Comparison of ENCODE assay signal across 1 cellular context in the genomic region with DNA sequence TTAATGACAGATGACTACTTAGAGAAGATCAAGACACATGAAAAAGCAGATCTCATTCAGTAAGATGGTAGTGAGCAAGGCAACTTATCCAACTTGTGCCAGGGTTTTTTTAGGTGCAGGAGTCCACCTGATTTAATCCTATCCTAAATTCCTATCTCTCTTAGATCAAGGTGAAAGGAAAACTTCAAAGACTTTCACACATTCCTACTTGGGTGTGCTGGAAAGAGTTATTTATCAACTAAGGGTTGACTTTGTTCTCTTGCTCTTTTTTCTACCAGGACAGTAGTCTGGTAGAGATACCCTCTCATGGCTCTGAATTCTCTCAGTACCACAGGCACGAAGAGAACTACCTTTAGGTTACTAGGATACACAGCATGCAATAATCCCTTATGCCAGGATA.
TF ChIP-seq lines count a peak whose summit lies in the region.

No MANE protein-coding gene starts in this region.

TF ChIP-seq in HepG2, 621 proteins besides CTCF, POLR2A, EP300 and RAD21 (continued from another document and continues in another):
- TF ChIP-seq, protein P1, sequence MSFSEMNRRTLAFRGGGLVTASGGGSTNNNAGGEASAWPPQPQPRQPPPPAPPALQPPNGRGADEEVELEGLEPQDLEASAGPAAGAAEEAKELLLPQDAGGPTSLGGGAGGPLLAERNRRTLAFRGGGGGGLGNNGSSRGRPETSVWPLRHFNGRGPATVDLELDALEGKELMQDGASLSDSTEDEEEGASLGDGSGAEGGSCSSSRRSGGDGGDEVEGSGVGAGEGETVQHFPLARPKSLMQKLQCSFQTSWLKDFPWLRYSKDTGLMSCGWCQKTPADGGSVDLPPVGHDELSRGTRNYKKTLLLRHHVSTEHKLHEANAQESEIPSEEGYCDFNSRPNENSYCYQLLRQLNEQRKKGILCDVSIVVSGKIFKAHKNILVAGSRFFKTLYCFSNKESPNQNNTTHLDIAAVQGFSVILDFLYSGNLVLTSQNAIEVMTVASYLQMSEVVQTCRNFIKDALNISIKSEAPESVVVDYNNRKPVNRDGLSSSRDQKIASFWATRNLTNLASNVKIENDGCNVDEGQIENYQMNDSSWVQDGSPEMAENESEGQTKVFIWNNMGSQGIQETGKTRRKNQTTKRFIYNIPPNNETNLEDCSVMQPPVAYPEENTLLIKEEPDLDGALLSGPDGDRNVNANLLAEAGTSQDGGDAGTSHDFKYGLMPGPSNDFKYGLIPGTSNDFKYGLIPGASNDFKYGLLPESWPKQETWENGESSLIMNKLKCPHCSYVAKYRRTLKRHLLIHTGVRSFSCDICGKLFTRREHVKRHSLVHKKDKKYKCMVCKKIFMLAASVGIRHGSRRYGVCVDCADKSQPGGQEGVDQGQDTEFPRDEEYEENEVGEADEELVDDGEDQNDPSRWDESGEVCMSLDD (CRISPR knock-in tag; IDR thresholded peaks at IDR 0.05; ENCODE audit: borderline replicate concordance) = no peak
- TF ChIP-seq NFIC (IDR thresholded peaks at IDR 0.05; ENCODE audit: low read length) = peak; percentile 70
- TF ChIP-seq ZSCAN20 (CRISPR knock-in tag; IDR thresholded peaks at IDR 0.05; ENCODE audit: borderline replicate concordance) = no peak
- no peak for TF ChIP-seq RELA (CRISPR knock-in tag; IDR thresholded peaks at IDR 0.05)
- TF ChIP-seq KMT2A (CRISPR knock-in tag; IDR thresholded peaks at IDR 0.05) = no peak
- TF ChIP-seq, protein P2, sequence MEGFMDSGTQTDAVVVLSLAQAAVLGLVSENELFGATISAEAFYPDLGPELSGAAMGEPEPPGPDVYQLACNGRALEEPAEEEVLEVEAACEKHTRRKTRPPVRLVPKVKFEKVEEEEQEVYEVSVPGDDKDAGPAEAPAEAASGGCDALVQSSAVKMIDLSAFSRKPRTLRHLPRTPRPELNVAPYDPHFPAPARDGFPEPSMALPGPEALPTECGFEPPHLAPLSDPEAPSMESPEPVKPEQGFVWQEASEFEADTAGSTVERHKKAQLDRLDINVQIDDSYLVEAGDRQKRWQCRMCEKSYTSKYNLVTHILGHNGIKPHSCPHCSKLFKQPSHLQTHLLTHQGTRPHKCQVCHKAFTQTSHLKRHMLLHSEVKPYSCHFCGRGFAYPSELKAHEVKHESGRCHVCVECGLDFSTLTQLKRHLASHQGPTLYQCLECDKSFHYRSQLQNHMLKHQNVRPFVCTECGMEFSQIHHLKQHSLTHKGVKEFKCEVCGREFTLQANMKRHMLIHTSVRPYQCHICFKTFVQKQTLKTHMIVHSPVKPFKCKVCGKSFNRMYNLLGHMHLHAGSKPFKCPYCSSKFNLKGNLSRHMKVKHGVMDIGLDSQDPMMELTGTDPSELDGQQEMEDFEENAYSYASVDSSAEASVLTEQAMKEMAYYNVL (CRISPR knock-in tag; IDR thresholded peaks at IDR 0.05; ENCODE audit: borderline replicate concordance) = peak; percentile 89; the same call in 1 of the 2 replicates
- peak; percentile 85; the same call in 1 of the 2 replicates for TF ChIP-seq MIER3 (CRISPR knock-in tag; IDR thresholded peaks at IDR 0.05; ENCODE audit: borderline replicate concordance)
- no peak for TF ChIP-seq MEIS2 (CRISPR knock-in tag; IDR thresholded peaks at IDR 0.05)
- no peak for TF ChIP-seq ZNF761 (CRISPR knock-in tag; conservative IDR thresholded peaks at IDR 0.05)
- TF ChIP-seq ZNF772 (CRISPR knock-in tag; IDR thresholded peaks at IDR 0.05) = no peak
- TF ChIP-seq, protein P3, sequence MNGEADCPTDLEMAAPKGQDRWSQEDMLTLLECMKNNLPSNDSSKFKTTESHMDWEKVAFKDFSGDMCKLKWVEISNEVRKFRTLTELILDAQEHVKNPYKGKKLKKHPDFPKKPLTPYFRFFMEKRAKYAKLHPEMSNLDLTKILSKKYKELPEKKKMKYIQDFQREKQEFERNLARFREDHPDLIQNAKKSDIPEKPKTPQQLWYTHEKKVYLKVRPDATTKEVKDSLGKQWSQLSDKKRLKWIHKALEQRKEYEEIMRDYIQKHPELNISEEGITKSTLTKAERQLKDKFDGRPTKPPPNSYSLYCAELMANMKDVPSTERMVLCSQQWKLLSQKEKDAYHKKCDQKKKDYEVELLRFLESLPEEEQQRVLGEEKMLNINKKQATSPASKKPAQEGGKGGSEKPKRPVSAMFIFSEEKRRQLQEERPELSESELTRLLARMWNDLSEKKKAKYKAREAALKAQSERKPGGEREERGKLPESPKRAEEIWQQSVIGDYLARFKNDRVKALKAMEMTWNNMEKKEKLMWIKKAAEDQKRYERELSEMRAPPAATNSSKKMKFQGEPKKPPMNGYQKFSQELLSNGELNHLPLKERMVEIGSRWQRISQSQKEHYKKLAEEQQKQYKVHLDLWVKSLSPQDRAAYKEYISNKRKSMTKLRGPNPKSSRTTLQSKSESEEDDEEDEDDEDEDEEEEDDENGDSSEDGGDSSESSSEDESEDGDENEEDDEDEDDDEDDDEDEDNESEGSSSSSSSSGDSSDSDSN (CRISPR knock-in tag; IDR thresholded peaks at IDR 0.05) = no peak
- no peak for TF ChIP-seq ZNF263 (CRISPR knock-in tag; IDR thresholded peaks at IDR 0.05)
- TF ChIP-seq, protein P4, sequence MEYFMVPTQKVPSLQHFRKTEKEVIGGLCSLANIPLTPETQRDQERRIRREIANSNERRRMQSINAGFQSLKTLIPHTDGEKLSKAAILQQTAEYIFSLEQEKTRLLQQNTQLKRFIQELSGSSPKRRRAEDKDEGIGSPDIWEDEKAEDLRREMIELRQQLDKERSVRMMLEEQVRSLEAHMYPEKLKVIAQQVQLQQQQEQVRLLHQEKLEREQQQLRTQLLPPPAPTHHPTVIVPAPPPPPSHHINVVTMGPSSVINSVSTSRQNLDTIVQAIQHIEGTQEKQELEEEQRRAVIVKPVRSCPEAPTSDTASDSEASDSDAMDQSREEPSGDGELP (IDR thresholded peaks at IDR 0.05; ENCODE audit: borderline replicate concordance, low read depth) = peak; percentile 46; the same call in 1 of the 2 replicates
- no peak for TF ChIP-seq ZNF501 (CRISPR knock-in tag; IDR thresholded peaks at IDR 0.05)
- TF ChIP-seq, protein P5, sequence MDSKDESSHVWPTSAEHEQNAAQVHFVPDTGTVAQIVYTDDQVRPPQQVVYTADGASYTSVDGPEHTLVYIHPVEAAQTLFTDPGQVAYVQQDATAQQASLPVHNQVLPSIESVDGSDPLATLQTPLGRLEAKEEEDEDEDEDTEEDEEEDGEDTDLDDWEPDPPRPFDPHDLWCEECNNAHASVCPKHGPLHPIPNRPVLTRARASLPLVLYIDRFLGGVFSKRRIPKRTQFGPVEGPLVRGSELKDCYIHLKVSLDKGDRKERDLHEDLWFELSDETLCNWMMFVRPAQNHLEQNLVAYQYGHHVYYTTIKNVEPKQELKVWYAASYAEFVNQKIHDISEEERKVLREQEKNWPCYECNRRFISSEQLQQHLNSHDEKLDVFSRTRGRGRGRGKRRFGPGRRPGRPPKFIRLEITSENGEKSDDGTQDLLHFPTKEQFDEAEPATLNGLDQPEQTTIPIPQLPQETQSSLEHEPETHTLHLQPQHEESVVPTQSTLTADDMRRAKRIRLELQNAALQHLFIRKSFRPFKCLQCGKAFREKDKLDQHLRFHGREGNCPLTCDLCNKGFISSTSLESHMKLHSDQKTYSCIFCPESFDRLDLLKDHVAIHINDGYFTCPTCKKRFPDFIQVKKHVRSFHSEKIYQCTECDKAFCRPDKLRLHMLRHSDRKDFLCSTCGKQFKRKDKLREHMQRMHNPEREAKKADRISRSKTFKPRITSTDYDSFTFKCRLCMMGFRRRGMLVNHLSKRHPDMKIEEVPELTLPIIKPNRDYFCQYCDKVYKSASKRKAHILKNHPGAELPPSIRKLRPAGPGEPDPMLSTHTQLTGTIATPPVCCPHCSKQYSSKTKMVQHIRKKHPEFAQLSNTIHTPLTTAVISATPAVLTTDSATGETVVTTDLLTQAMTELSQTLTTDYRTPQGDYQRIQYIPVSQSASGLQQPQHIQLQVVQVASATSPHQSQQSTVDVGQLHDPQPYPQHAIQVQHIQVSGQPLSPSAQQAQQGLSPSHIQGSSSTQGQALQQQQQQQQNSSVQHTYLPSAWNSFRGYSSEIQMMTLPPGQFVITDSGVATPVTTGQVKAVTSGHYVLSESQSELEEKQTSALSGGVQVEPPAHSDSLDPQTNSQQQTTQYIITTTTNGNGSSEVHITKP (CRISPR knock-in tag; IDR thresholded peaks at IDR 0.05; ENCODE audit: low read depth) = no peak
- no peak for TF ChIP-seq NFYB (CRISPR knock-in tag; IDR thresholded peaks at IDR 0.05)
- no peak for TF ChIP-seq MATR3 (CRISPR knock-in tag; IDR thresholded peaks at IDR 0.05)
- no peak for TF ChIP-seq SP2 (CRISPR knock-in tag; IDR thresholded peaks at IDR 0.05)
- TF ChIP-seq SAFB2 (CRISPR knock-in tag; IDR thresholded peaks at IDR 0.05; ENCODE audit: borderline replicate concordance, low read depth) = no peak
- no peak for TF ChIP-seq HDAC6 (IDR thresholded peaks at IDR 0.05; ENCODE audit: low read depth, low read length)
- TF ChIP-seq, protein P6, sequence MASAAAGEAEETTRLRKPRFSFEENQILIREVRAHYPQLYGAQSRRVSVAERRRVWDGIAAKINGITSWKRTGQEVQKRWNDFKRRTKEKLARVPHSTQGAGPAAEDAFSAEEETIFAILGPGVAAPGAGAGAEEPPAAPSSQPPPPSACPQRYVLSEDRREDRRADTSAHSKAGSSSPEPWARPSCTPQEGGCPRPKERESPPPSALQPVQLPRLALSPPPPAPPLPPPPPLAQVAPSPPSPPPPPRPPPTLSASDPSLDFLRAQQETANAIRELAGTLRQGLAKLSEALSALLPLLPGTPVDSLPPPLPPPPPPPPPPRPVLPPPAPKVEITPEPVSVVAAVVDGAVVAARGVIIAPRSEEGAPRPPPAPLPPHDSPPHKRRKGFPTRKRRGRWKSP (CRISPR knock-in tag; IDR thresholded peaks at IDR 0.05) = no peak
- TF ChIP-seq, protein P7, sequence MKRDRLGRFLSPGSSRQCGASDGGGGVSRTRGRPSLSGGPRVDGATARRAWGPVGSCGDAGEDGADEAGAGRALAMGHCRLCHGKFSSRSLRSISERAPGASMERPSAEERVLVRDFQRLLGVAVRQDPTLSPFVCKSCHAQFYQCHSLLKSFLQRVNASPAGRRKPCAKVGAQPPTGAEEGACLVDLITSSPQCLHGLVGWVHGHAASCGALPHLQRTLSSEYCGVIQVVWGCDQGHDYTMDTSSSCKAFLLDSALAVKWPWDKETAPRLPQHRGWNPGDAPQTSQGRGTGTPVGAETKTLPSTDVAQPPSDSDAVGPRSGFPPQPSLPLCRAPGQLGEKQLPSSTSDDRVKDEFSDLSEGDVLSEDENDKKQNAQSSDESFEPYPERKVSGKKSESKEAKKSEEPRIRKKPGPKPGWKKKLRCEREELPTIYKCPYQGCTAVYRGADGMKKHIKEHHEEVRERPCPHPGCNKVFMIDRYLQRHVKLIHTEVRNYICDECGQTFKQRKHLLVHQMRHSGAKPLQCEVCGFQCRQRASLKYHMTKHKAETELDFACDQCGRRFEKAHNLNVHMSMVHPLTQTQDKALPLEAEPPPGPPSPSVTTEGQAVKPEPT (CRISPR knock-in tag; IDR thresholded peaks at IDR 0.05; ENCODE audit: low read depth) = no peak
- TF ChIP-seq NFIB (CRISPR knock-in tag; IDR thresholded peaks at IDR 0.05; ENCODE audit: borderline replicate concordance) = no peak
- no peak for TF ChIP-seq YY1 (IDR thresholded peaks at IDR 0.05; ENCODE audit: insufficient read depth, insufficient replicate concordance, low read depth, low read length)
- TF ChIP-seq, protein P8, sequence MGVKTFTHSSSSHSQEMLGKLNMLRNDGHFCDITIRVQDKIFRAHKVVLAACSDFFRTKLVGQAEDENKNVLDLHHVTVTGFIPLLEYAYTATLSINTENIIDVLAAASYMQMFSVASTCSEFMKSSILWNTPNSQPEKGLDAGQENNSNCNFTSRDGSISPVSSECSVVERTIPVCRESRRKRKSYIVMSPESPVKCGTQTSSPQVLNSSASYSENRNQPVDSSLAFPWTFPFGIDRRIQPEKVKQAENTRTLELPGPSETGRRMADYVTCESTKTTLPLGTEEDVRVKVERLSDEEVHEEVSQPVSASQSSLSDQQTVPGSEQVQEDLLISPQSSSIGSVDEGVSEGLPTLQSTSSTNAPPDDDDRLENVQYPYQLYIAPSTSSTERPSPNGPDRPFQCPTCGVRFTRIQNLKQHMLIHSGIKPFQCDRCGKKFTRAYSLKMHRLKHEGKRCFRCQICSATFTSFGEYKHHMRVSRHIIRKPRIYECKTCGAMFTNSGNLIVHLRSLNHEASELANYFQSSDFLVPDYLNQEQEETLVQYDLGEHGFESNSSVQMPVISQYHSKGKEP (CRISPR knock-in tag; IDR thresholded peaks at IDR 0.05) = no peak
- TF ChIP-seq, protein P9, sequence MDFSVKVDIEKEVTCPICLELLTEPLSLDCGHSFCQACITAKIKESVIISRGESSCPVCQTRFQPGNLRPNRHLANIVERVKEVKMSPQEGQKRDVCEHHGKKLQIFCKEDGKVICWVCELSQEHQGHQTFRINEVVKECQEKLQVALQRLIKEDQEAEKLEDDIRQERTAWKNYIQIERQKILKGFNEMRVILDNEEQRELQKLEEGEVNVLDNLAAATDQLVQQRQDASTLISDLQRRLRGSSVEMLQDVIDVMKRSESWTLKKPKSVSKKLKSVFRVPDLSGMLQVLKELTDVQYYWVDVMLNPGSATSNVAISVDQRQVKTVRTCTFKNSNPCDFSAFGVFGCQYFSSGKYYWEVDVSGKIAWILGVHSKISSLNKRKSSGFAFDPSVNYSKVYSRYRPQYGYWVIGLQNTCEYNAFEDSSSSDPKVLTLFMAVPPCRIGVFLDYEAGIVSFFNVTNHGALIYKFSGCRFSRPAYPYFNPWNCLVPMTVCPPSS (IDR thresholded peaks at IDR 0.05) = no peak
- TF ChIP-seq ZNF484 (CRISPR knock-in tag; IDR thresholded peaks at IDR 0.05; ENCODE audit: borderline replicate concordance, low read depth) = no peak
- TF ChIP-seq ZNF670 (CRISPR knock-in tag; IDR thresholded peaks at IDR 0.05; ENCODE audit: borderline replicate concordance) = no peak
- TF ChIP-seq RFXAP (CRISPR knock-in tag; IDR thresholded peaks at IDR 0.05; ENCODE audit: borderline replicate concordance) = no peak
- TF ChIP-seq, protein P10, sequence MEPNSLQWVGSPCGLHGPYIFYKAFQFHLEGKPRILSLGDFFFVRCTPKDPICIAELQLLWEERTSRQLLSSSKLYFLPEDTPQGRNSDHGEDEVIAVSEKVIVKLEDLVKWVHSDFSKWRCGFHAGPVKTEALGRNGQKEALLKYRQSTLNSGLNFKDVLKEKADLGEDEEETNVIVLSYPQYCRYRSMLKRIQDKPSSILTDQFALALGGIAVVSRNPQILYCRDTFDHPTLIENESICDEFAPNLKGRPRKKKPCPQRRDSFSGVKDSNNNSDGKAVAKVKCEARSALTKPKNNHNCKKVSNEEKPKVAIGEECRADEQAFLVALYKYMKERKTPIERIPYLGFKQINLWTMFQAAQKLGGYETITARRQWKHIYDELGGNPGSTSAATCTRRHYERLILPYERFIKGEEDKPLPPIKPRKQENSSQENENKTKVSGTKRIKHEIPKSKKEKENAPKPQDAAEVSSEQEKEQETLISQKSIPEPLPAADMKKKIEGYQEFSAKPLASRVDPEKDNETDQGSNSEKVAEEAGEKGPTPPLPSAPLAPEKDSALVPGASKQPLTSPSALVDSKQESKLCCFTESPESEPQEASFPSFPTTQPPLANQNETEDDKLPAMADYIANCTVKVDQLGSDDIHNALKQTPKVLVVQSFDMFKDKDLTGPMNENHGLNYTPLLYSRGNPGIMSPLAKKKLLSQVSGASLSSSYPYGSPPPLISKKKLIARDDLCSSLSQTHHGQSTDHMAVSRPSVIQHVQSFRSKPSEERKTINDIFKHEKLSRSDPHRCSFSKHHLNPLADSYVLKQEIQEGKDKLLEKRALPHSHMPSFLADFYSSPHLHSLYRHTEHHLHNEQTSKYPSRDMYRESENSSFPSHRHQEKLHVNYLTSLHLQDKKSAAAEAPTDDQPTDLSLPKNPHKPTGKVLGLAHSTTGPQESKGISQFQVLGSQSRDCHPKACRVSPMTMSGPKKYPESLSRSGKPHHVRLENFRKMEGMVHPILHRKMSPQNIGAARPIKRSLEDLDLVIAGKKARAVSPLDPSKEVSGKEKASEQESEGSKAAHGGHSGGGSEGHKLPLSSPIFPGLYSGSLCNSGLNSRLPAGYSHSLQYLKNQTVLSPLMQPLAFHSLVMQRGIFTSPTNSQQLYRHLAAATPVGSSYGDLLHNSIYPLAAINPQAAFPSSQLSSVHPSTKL (CRISPR knock-in tag; IDR thresholded peaks at IDR 0.05) = peak; percentile 90
